In the genomic region with DNA sequence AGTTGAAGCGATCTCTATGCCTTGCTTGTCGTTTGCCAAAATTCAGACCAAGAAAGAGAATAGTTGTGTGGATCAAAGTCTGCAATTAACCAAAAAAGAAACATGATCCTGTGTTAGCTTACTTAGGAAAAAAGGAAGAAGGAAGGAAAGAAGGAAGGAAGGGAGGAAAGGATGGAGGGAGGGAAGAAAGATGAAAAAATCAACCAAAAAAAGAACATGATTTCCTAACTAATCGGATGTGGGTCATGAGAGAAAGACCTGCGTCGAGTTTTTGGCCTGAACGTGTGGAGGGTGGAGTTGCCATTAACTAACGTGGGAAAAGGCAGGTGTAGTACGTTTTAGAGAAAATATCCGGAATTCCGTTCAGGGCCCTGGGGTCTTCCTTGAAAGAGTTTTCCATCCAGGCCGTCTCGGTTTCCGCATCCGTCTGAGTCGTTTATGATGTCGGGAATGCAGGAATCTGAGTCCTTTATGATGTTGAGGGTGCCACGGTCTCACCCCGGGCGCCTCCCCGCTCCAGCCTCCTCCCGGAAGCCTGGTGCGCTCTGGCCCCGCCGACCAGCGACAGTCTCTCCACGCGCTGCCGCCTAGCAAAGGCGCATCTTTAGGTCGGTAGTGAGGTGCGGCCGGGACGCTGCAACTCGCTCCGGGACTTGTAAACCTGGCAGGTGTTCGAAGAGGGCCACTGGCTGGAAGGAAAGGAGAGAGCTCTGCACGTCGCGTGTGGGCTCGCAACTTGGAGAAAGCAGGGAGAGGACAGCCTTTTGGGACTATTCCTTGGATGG, we compare ENCODE assay signal across 14 cellular contexts. TPM values are rescaled to one million over a fixed set of nuclear protein-coding genes. Genes with fewer than 3 reads are reported as not detected.
DNase-seq lines count a peak whose midpoint lies in the region; ATAC-seq, FAIRE-seq and TF ChIP-seq lines count a peak whose summit lies in the region.
"Not testable (repeated sequence)": the region's sequence is repeated elsewhere in the genome, so short reads cannot be mapped to it uniquely, and the experiment has no call there.
"Had no signal": no experiment of that assay in that cellular context is flagged by ENCODE, and none has a peak within 500 bp of the region (broad histone marks: within the 10 kb centered on the region; RNA-seq: fewer than 3 reads in every experiment).

No MANE protein-coding gene starts in this region.

- H4K8ac ChIP-seq in H1 (ENCODE audit: extremely low read depth, insufficient read depth, low read length), result not testable (repeated sequence)

- H2BK15ac ChIP-seq in H1 (ENCODE audit: low read length), result not testable (repeated sequence)

- H3K23me2 ChIP-seq in H1 (ENCODE audit: low read depth, low read length), result not testable (repeated sequence)

- not testable (repeated sequence) for H3K36me3 Mint-ChIP-seq in CD4-positive, alpha-beta memory T cell; activated CD4-positive, alpha-beta memory T cell treated with anti-CD3 and anti-CD28 coated beads, Interleukin-2, amount 10 ng/mL, durations not matched to agents 7 days and 5 days (ENCODE audit: low read depth); activated naive CD4-positive, alpha-beta T cell treated with anti-CD3 and anti-CD28 coated beads for 36 hours (ENCODE audit: low read depth); naive thymus-derived CD8-positive, alpha-beta T cell; stimulated activated effector memory CD8-positive, alpha-beta T cell treated with anti-CD3 and anti-CD28 coated beads, Interleukin-12 subunit alpha, Interleukin-12 subunit beta, amount 100 ng/mL, for 72 hours

- H3K27ac ChIP-seq in CD4-positive, alpha-beta memory T cell (ENCODE audit: low read depth, low read length); HUES6 (ENCODE audit: low read depth, low read length); H1 (ENCODE audit: low read depth, low read length): not testable (repeated sequence)

- H3K18ac ChIP-seq in H1 (ENCODE audit: extremely low read depth, low read length), result not testable (repeated sequence)

- TF ChIP-seq RAD21 in H1 (IDR thresholded peaks at IDR 0.05 in 1 of 2, conservative IDR thresholded peaks at IDR 0.05 in 1 of 2; ENCODE audit: low read depth in 2 of 2, low read length in 2 of 2), result not testable (repeated sequence)

- H3K4me1 ChIP-seq in CD4-positive, alpha-beta memory T cell (ENCODE audit: insufficient read depth, low read length); HUES6 (ENCODE audit: control insufficient read depth, insufficient read depth, low read length); H1 (replicated peaks in 1 of 4; ENCODE audit: control insufficient read depth in 3 of 4, insufficient read depth in 4 of 4, low read length in 3 of 4): not testable (repeated sequence)

- H2BK5ac ChIP-seq in H1 (ENCODE audit: low read depth, low read length), result not testable (repeated sequence)

- not testable (repeated sequence) for H4K20me1 ChIP-seq in H1 (replicated peaks in 1 of 2; ENCODE audit: control insufficient read depth in 1 of 2, insufficient read depth in 2 of 2, low read length in 2 of 2)

- H2BK20ac ChIP-seq in H1 (ENCODE audit: low read length), result not testable (repeated sequence)

- not testable (repeated sequence) for DNase-seq in CD4-positive, alpha-beta memory T cell; activated CD4-positive, alpha-beta memory T cell treated with anti-CD3 and anti-CD28 coated beads, Interleukin-2, amount 10 ng/mL, durations not matched to agents 7 days and 5 days; activated naive CD4-positive, alpha-beta T cell treated with anti-CD3 and anti-CD28 coated beads for 36 hours; naive thymus-derived CD8-positive, alpha-beta T cell; stimulated activated effector memory CD8-positive, alpha-beta T cell treated with anti-CD3 and anti-CD28 coated beads, Interleukin-12 subunit alpha, Interleukin-12 subunit beta, amount 100 ng/mL, for 72 hours (ENCODE audit: low spot score in 2 of 2)
- peak in 1 of 2 experiments; percentile 52 for DNase-seq in H1 (ENCODE audit: low read depth in 1 of 2, low spot score in 2 of 2)

- CTCF ChIA-PET in CD4-positive, alpha-beta memory T cell (lab: Charles Lee; ENCODE audit: partially characterized antibody); activated CD4-positive, alpha-beta memory T cell treated with anti-CD3 and anti-CD28 coated beads, Interleukin-2, amount 10 ng/mL, durations not matched to agents 7 days and 5 days (lab: Charles Lee); activated naive CD4-positive, alpha-beta T cell treated with anti-CD3 and anti-CD28 coated beads for 36 hours (lab: Charles Lee); H1 (lab: Charles Lee; ENCODE audit: partially characterized antibody): not testable (repeated sequence)

- peak overlapping the region; percentile 57 to 81 (median 78) for H3K4me3 Mint-ChIP-seq in CD4-positive, alpha-beta memory T cell
- peak overlapping the region; percentile 62 for H3K4me3 Mint-ChIP-seq in activated CD4-positive, alpha-beta memory T cell treated with anti-CD3 and anti-CD28 coated beads, Interleukin-2, amount 10 ng/mL, durations not matched to agents 7 days and 5 days
- peak overlapping the region; percentile 78 for H3K4me3 Mint-ChIP-seq in activated naive CD4-positive, alpha-beta T cell treated with anti-CD3 and anti-CD28 coated beads for 36 hours
- peak overlapping the region; percentile 66 to 87 (median 78) for H3K4me3 Mint-ChIP-seq in naive thymus-derived CD8-positive, alpha-beta T cell
- peak overlapping the region; percentile 65 for H3K4me3 Mint-ChIP-seq in stimulated activated effector memory CD8-positive, alpha-beta T cell treated with anti-CD3 and anti-CD28 coated beads, Interleukin-12 subunit alpha, Interleukin-12 subunit beta, amount 100 ng/mL, for 72 hours

- FAIRE-seq in H1 (lab: Jason Lieb, UNC), result peak; percentile 55

- not testable (repeated sequence) for H3K36me3 ChIP-seq in CD4-positive, alpha-beta memory T cell (ENCODE audit: insufficient read depth, low read length); HUES6 (ENCODE audit: control insufficient read depth, insufficient read depth, low read length); H1 (ENCODE audit: control insufficient read depth in 2 of 4, insufficient read depth in 4 of 4, low read length in 3 of 4)

- not testable (repeated sequence) for H3K79me2 ChIP-seq in H1 (ENCODE audit: control insufficient read depth in 1 of 2, insufficient read depth in 2 of 2, low read length in 2 of 2)

- H3K9me3 Mint-ChIP-seq in CD4-positive, alpha-beta memory T cell; activated CD4-positive, alpha-beta memory T cell treated with anti-CD3 and anti-CD28 coated beads, Interleukin-2, amount 10 ng/mL, durations not matched to agents 7 days and 5 days; activated naive CD4-positive, alpha-beta T cell treated with anti-CD3 and anti-CD28 coated beads for 36 hours; naive thymus-derived CD8-positive, alpha-beta T cell; stimulated activated effector memory CD8-positive, alpha-beta T cell treated with anti-CD3 and anti-CD28 coated beads, Interleukin-12 subunit alpha, Interleukin-12 subunit beta, amount 100 ng/mL, for 72 hours: not testable (repeated sequence)

- H3K27me3 Mint-ChIP-seq in CD4-positive, alpha-beta memory T cell, result not testable (repeated sequence)
- H3K27me3 Mint-ChIP-seq in activated CD4-positive, alpha-beta memory T cell treated with anti-CD3 and anti-CD28 coated beads, Interleukin-2, amount 10 ng/mL, durations not matched to agents 7 days and 5 days, result peaks cover 14% of the 10 kb centered on the region
- peaks cover 16% of the 10 kb centered on the region for H3K27me3 Mint-ChIP-seq in activated naive CD4-positive, alpha-beta T cell treated with anti-CD3 and anti-CD28 coated beads for 36 hours (ENCODE audit: low read depth)
- peaks cover 4 to 15% (median 12%) of the 10 kb centered on the region in 5 donors for H3K27me3 Mint-ChIP-seq in naive thymus-derived CD8-positive, alpha-beta T cell

- WGBS in H1 (ENCODE audit: extremely low coverage in 1 of 2, insufficient coverage in 1 of 2, insufficient read length in 1 of 2, insufficient replicate concordance in 2 of 2, low coverage in 1 of 2, low lambda C conversion rate in 2 of 2, missing lambda C conversion rate in 1 of 2), 2 experiments, result 1% methylated on average over 17 of the region's 40 CpGs; no CpG with 5 or more reads in 1 of the 2 experiments

- TF ChIP-seq EP300 in H1 (IDR thresholded peaks at IDR 0.05; ENCODE audit: borderline replicate concordance in 1 of 2, low read depth in 2 of 2, low read length in 2 of 2), result not testable (repeated sequence)

- POLR2A ChIA-PET in CD4-positive, alpha-beta memory T cell (lab: Charles Lee; ENCODE audit: partially characterized antibody); activated CD4-positive, alpha-beta memory T cell treated with anti-CD3 and anti-CD28 coated beads, Interleukin-2, amount 10 ng/mL, durations not matched to agents 7 days and 5 days (lab: Charles Lee); H1 (lab: Charles Lee; ENCODE audit: partially characterized antibody); naive thymus-derived CD8-positive, alpha-beta T cell (lab: Charles Lee): not testable (repeated sequence)

- not testable (repeated sequence) for H3K27ac Mint-ChIP-seq in CD4-positive, alpha-beta memory T cell; activated CD4-positive, alpha-beta memory T cell treated with anti-CD3 and anti-CD28 coated beads, Interleukin-2, amount 10 ng/mL, durations not matched to agents 7 days and 5 days; activated naive CD4-positive, alpha-beta T cell treated with anti-CD3 and anti-CD28 coated beads for 36 hours; stimulated activated effector memory CD8-positive, alpha-beta T cell treated with anti-CD3 and anti-CD28 coated beads, Interleukin-12 subunit alpha, Interleukin-12 subunit beta, amount 100 ng/mL, for 72 hours
- H3K27ac Mint-ChIP-seq in naive thymus-derived CD8-positive, alpha-beta T cell, result peak overlapping the region in 3 of 10 donors; percentile 14 to 47 (median 40)

- H3K56ac ChIP-seq in H1 (replicated peaks; ENCODE audit: insufficient read length, low read depth, low read length), result not testable (repeated sequence)

- H3K27me3 ChIP-seq in CD4-positive, alpha-beta memory T cell (ENCODE audit: insufficient read depth, low read length); HUES6 (ENCODE audit: control insufficient read depth, insufficient read depth, low read length); H1 (replicated peaks in 1 of 4; ENCODE audit: control insufficient read depth in 3 of 4, extremely low read depth in 1 of 4, insufficient read depth in 3 of 4, low read length in 3 of 4): not testable (repeated sequence)

- not testable (repeated sequence) for H3K14ac ChIP-seq in H1 (ENCODE audit: insufficient read length)

- not testable (repeated sequence) for TF ChIP-seq POLR2A in H1 (IDR thresholded peaks at IDR 0.05; ENCODE audit: control extremely low read depth in 1 of 2, low read depth in 2 of 2, low read length in 2 of 2)

- not testable (repeated sequence) for H4K5ac ChIP-seq in H1 (ENCODE audit: insufficient read length, low read depth, low read length)

- H2BK120ac ChIP-seq in H1 (replicated peaks; ENCODE audit: low read depth, low read length), result not testable (repeated sequence)

- not testable (repeated sequence) for H2AFZ ChIP-seq in H1 (ENCODE audit: low read length)

- H4K91ac ChIP-seq in H1 (replicated peaks; ENCODE audit: insufficient read length, low read length), result not testable (repeated sequence)

- not testable (repeated sequence) for H3K4me1 Mint-ChIP-seq in CD4-positive, alpha-beta memory T cell; activated CD4-positive, alpha-beta memory T cell treated with anti-CD3 and anti-CD28 coated beads, Interleukin-2, amount 10 ng/mL, durations not matched to agents 7 days and 5 days; activated naive CD4-positive, alpha-beta T cell treated with anti-CD3 and anti-CD28 coated beads for 36 hours (ENCODE audit: low read depth)
- H3K4me1 Mint-ChIP-seq in naive thymus-derived CD8-positive, alpha-beta T cell, result peaks cover 2 to 11% (median 7%) of the 10 kb centered on the region in 4 donors
- peaks cover 11% of the 10 kb centered on the region for H3K4me1 Mint-ChIP-seq in stimulated activated effector memory CD8-positive, alpha-beta T cell treated with anti-CD3 and anti-CD28 coated beads, Interleukin-12 subunit alpha, Interleukin-12 subunit beta, amount 100 ng/mL, for 72 hours

- ATAC-seq in naive thymus-derived CD8-positive, alpha-beta T cell, result peak; percentile 70 to 87
- ATAC-seq in stimulated activated effector memory CD8-positive, alpha-beta T cell treated with anti-CD3 and anti-CD28 coated beads, Interleukin-12 subunit alpha, Interleukin-12 subunit beta, amount 100 ng/mL, for 72 hours, result peak; percentile 72

- H3K9ac ChIP-seq in HUES6 (ENCODE audit: low read length), result peak overlapping the region; percentile 62
- not testable (repeated sequence) for H3K9ac ChIP-seq in H1 (replicated peaks in 1 of 4; ENCODE audit: extremely low read depth in 1 of 4, low read depth in 3 of 4, low read length in 3 of 4)

- not testable (repeated sequence) for H3K4ac ChIP-seq in H1 (replicated peaks; ENCODE audit: insufficient read length, low read depth, low read length)

- intact Hi-C loops in CD4-positive, alpha-beta memory T cell (cut with micrococcal nuclease); activated naive CD4-positive, alpha-beta T cell treated with anti-CD3 and anti-CD28 coated beads for 36 hours (cut with micrococcal nuclease): not testable (repeated sequence)

- not testable (repeated sequence) for H3K23ac ChIP-seq in H1 (ENCODE audit: insufficient read length)

- H3K9me3 ChIP-seq in CD4-positive, alpha-beta memory T cell (ENCODE audit: control insufficient read depth in 1 of 2, low read length in 2 of 2); HUES6 (ENCODE audit: control insufficient read depth, insufficient read depth, low read depth, low read length); H1 (ENCODE audit: insufficient read depth in 2 of 2, low read depth in 1 of 2, low read length in 1 of 2); iPS-18c (ENCODE audit: control insufficient read depth, insufficient read depth, low read length): not testable (repeated sequence)

- TF ChIP-seq CTCF in H1 (IDR thresholded peaks at IDR 0.05; ENCODE audit: control extremely low read depth in 1 of 3, insufficient read depth in 1 of 3, low read depth in 1 of 3, low read length in 3 of 3), result not testable (repeated sequence)

- H3K79me1 ChIP-seq in H1 (ENCODE audit: low read depth, low read length), result not testable (repeated sequence)

- not testable (repeated sequence) for H2BK12ac ChIP-seq in H1 (ENCODE audit: low read depth, low read length)

- peak overlapping the region; percentile 65 to 76 for H3K4me2 ChIP-seq in H1 (ENCODE audit: insufficient read depth in 1 of 2, low read depth in 2 of 2, low read length in 2 of 2)

- not testable (repeated sequence) for H3K4me3 ChIP-seq in CD4-positive, alpha-beta memory T cell (ENCODE audit: low read length in 2 of 2)
- H3K4me3 ChIP-seq in HUES6 (ENCODE audit: low read depth, low read length), result peak overlapping the region; percentile 48
- peak overlapping the region; percentile 25 to 52 (median 34); a peak in 6 of 8 replicates for H3K4me3 ChIP-seq in H1 (ENCODE audit: extremely low read depth in 1 of 4, insufficient read depth in 2 of 4, low read depth in 3 of 4, low read length in 4 of 4)
- H3K4me3 ChIP-seq in iPS-18c (ENCODE audit: insufficient read depth, low read depth, low read length), result peak overlapping the region; percentile 28; the same call in 1 of the 2 replicates

- not testable (repeated sequence) for H2AK5ac ChIP-seq in H1 (ENCODE audit: low read depth, low read length)

RNA-seq across cellular contexts. Expression of a gene that starts 34.9 kb away (rescaled TPM):
- total RNA-seq in CD4-positive, alpha-beta memory T cell, result under 1 TPM in 1 of 2 experiments, not detected in 1; 0.53 TPM
- polyA plus RNA-seq in CD4-positive, alpha-beta memory T cell, result not detected
- total RNA-seq in activated CD4-positive, alpha-beta memory T cell treated with anti-CD3 and anti-CD28 coated beads, Interleukin-2, amount 10 ng/mL, durations not matched to agents 7 days and 5 days, result 1 to 10 TPM in 1 of 2 experiments, under 1 TPM in 1; 0.58 to 1.1 TPM
- not detected for total RNA-seq in activated naive CD4-positive, alpha-beta T cell treated with anti-CD3 and anti-CD28 coated beads for 36 hours
- total RNA-seq in H1 (2021; fragmentation: NEBNext Ultra II Directional; extraction: Animal tissue kit (Norgen Biotek cat#: 25700)), result not detected in 2 replicates
- polyA plus RNA-seq in H1 (2011; rRNA removed), result not detected in 2 replicates
- polyA plus RNA-seq in H1 (2011; cell fraction: cytosol; rRNA removed), result not detected
- polyA plus RNA-seq in H1 (2011; cell fraction: nucleus; rRNA removed), result not detected
- 0.48 TPM in 1 of 4 replicates, not detected in the others for polyA plus RNA-seq in H1 (2012, experiment 1 of 2)
- polyA plus RNA-seq in H1 (2012, experiment 2 of 2), result not detected
- not detected for polyA plus RNA-seq in H1 (2013, experiment 1 of 2)
- polyA plus RNA-seq in H1 (2013, experiment 2 of 2), result not detected
- polyA minus RNA-seq in H1 (2011; rRNA and poly(A)+ RNA removed), result not detected in 2 replicates
- not detected for polyA minus RNA-seq in H1 (2011; cell fraction: cytosol; rRNA and poly(A)+ RNA removed)
- not detected for polyA minus RNA-seq in H1 (2011; cell fraction: nucleus; rRNA and poly(A)+ RNA removed)
- not detected for total RNA-seq in naive thymus-derived CD8-positive, alpha-beta T cell
- under 1 TPM in 1 of 3 donors, not detected in 2; 0.37 TPM for polyA plus RNA-seq in naive thymus-derived CD8-positive, alpha-beta T cell
- total RNA-seq: A172, activated B cell treated with CpG ODN at 0.5 μM for 24 hours, IMR-90, kidney epithelial cell, PC-9 had no signal
- polyA plus RNA-seq: IMR-90, neural cell had no signal
